In the genomic region with DNA sequence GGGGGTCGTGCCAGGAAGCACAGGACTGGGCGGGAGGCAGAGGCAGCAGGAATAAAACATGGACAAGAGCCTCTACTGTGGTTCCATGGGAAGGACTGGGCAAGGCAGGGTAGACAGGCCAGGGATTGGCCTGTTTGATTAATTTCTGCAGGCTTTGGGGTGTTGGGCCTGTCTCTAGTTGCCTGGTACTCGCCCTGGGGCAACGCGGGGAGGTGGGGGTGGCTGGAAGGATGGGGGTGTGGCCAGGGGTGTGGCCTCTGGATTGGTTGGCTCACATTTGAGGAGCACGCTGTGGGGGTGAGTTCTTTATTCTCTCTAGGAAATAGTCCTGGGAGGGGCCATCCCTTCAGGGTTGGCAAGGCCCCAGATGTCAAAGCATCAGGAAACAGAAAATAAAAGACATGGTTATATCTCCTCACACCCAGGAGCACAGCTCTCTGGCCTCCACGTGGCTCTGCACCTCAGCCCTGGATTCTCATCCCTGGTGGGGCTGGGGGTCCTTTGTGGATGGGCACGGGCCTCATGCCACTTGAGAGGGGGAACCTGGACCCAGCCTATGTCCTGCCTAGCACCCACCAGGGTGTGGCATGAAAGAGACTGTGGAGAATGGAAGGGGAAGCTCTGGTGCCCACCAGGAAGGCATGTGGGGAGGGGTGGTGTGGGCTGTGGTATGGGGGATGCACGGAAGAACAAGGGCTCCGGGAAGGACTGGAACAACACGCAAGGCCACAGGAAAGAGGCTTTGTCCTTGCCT, we compare ENCODE assay signal across 24 cellular contexts.
DNase-seq lines count a peak whose midpoint lies in the region; ATAC-seq and TF ChIP-seq lines count a peak whose summit lies in the region.
"Had no signal": no experiment of that assay in that cellular context is flagged by ENCODE, and none has a peak within 500 bp of the region (broad histone marks: within the 10 kb centered on the region; RNA-seq: fewer than 3 reads in every experiment).

No MANE protein-coding gene starts in this region.

- no peak overlapping the region for H3K4me3 Mint-ChIP-seq in osteocyte (ENCODE audit: unreplicated experiment)
- H3K4me3 Mint-ChIP-seq: activated naive CD8-positive, alpha-beta T cell treated with anti-CD3 and anti-CD28 coated beads, Interleukin-2, amount 10 ng/mL, durations not matched to agents 7 days and 5 days; CD4-positive, alpha-beta T cell; effector memory CD8-positive, alpha-beta T cell; nephron; stimulated activated memory B cell treated with anti-CD40 and anti-IgM and Interleukin-4, amounts not matched to agents 10 μg/mL and 1 μg/mL and 100 μg/mL, for 72 hours; T-cell had no signal

- no peak overlapping the region for H3K9ac ChIP-seq in trophoblast cell (ENCODE audit: low read length)

- H3K79me2 ChIP-seq in trophoblast cell (ENCODE audit: control insufficient read depth, insufficient read depth, low read length, poor library complexity), result no peaks in the 10 kb centered on the region

- no peak overlapping the region for H3K27ac ChIP-seq in RWPE2 (ENCODE audit: poor library complexity, severe bottlenecking)
- H3K27ac ChIP-seq in gastroesophageal sphincter, result no peak overlapping the region
- H3K27ac ChIP-seq in trophoblast cell (ENCODE audit: low read depth, low read length), result no peak overlapping the region
- H3K27ac ChIP-seq: SJCRH30 had no signal

- no peak overlapping the region for H2AFZ ChIP-seq in trophoblast cell (ENCODE audit: insufficient read depth, low read length, poor library complexity)

- H3K18ac ChIP-seq in trophoblast cell (ENCODE audit: low read length), result no peak overlapping the region

- H2AK5ac ChIP-seq in trophoblast cell (ENCODE audit: low read length), result no peak overlapping the region

- ATAC-seq in RWPE2 (ENCODE audit: low read depth) (peak; percentile 60), gastroesophageal sphincter (no peak), HG02798 (IDR thresholded peaks at IDR 0.05; ENCODE audit: poor library complexity, unreplicated experiment) (no peak)
- ATAC-seq: effector memory CD8-positive, alpha-beta T cell; HepG2; stimulated activated memory B cell treated with anti-CD40 and anti-IgM and Interleukin-4, amounts not matched to agents 10 μg/mL and 1 μg/mL and 100 μg/mL, for 72 hours; T-cell had no signal

- H3K9me3 ChIP-seq in RWPE2 (ENCODE audit: severe bottlenecking), result no peaks in the 10 kb centered on the region
- H3K9me3 ChIP-seq in gastroesophageal sphincter, result no peaks in the 10 kb centered on the region
- peaks cover 6% of the 10 kb centered on the region for H3K9me3 ChIP-seq in trophoblast cell (ENCODE audit: insufficient read depth, low read depth, low read length)
- H3K9me3 ChIP-seq: SJCRH30 had no signal

- no peak overlapping the region for H2BK12ac ChIP-seq in trophoblast cell (ENCODE audit: low read length)

- H3K27me3 Mint-ChIP-seq in osteocyte (ENCODE audit: unreplicated experiment), result peaks cover 17% of the 10 kb centered on the region

- no peak overlapping the region for H3K4ac ChIP-seq in trophoblast cell (ENCODE audit: low read depth, low read length)

- H3K9me3 Mint-ChIP-seq in osteocyte (ENCODE audit: unreplicated experiment), result no peaks in the 10 kb centered on the region
- H3K9me3 Mint-ChIP-seq: activated naive CD8-positive, alpha-beta T cell treated with anti-CD3 and anti-CD28 coated beads, Interleukin-2, amount 10 ng/mL, durations not matched to agents 7 days and 5 days; activated T-helper 2 cell treated with anti-CD3 and anti-CD28 coated beads, Interferon-gamma antibody, Interleukin-2, Interleukin-4, amounts not matched to agents 10 μg/mL and 5 μg/mL and 100 μg/mL, durations not matched to agents 14 hours and 24 hours and 36 hours; CD4-positive, alpha-beta T cell; effector memory CD8-positive, alpha-beta T cell; nephron; T-cell had no signal

- H3K27me3 ChIP-seq in RWPE2 (ENCODE audit: insufficient read depth, poor library complexity, severe bottlenecking) (no peaks in the 10 kb centered on the region), gastroesophageal sphincter (peaks cover 8% of the 10 kb centered on the region), trophoblast cell (ENCODE audit: insufficient read depth, low read length) (no peaks in the 10 kb centered on the region)
- H3K27me3 ChIP-seq: SJCRH30 had no signal

- no peaks in the 10 kb centered on the region for H3K36me3 Mint-ChIP-seq in osteocyte (ENCODE audit: unreplicated experiment)
- H3K36me3 Mint-ChIP-seq: activated naive CD8-positive, alpha-beta T cell treated with anti-CD3 and anti-CD28 coated beads, Interleukin-2, amount 10 ng/mL, durations not matched to agents 7 days and 5 days; stimulated activated memory B cell treated with anti-CD40 and anti-IgM and Interleukin-4, amounts not matched to agents 10 μg/mL and 1 μg/mL and 100 μg/mL, for 72 hours had no signal

- no peak overlapping the region for H3K14ac ChIP-seq in trophoblast cell (ENCODE audit: low read length)

- no peak overlapping the region for H4K8ac ChIP-seq in trophoblast cell (ENCODE audit: low read depth, low read length)

- no peak overlapping the region for H3K27ac Mint-ChIP-seq in osteocyte (ENCODE audit: unreplicated experiment)
- H3K27ac Mint-ChIP-seq: activated naive CD8-positive, alpha-beta T cell treated with anti-CD3 and anti-CD28 coated beads, Interleukin-2, amount 10 ng/mL, durations not matched to agents 7 days and 5 days; activated T-helper 2 cell treated with anti-CD3 and anti-CD28 coated beads, Interferon-gamma antibody, Interleukin-2, Interleukin-4, amounts not matched to agents 10 μg/mL and 5 μg/mL and 100 μg/mL, durations not matched to agents 14 hours and 24 hours and 36 hours; CD4-positive, alpha-beta T cell; nephron; stimulated activated memory B cell treated with anti-CD40 and anti-IgM and Interleukin-4, amounts not matched to agents 10 μg/mL and 1 μg/mL and 100 μg/mL, for 72 hours; T-cell had no signal

- DNase-seq in GM03348 (ENCODE audit: low spot score) (peak; percentile 3), RWPE2 (ENCODE audit: low spot score) (peak; percentile 79), epithelial cell of esophagus (ENCODE audit: low read depth) (peak; percentile 32), osteocyte (ENCODE audit: extremely low spot score, unreplicated experiment) (peak; percentile 75), trophoblast cell (no peak), SHP77 treated with DMSO at 0.1 percent for 48 hours (lab: John Stamatoyannopoulos, UW) (no peak)
- DNase-seq: activated CD4-positive, alpha-beta T cell treated with anti-CD3 and anti-CD28 coated beads for 4 hours; activated naive CD8-positive, alpha-beta T cell treated with anti-CD3 and anti-CD28 coated beads, Interleukin-2, amount 10 ng/mL, durations not matched to agents 7 days and 5 days; CD4-positive, alpha-beta T cell; DMS153; effector memory CD8-positive, alpha-beta T cell; GDM1; NCI-H1105 treated with DMSO at 0.1 percent for 48 hours; NCI-H2081; NCI-H446; SJCRH30; stimulated activated CD4-positive, alpha-beta T cell treated with anti-CD3 and anti-CD28 coated beads, Interleukin-2, amount 100 ng/mL, for 24 hours; T-cell had no signal

- no peak for TF ChIP-seq POLR2A in gastroesophageal sphincter (IDR thresholded peaks at IDR 0.05)

- no peak overlapping the region for H2BK5ac ChIP-seq in trophoblast cell (ENCODE audit: low read depth, low read length, poor library complexity)

- H3K4me3 ChIP-seq in RWPE2 (ENCODE audit: severe bottlenecking) (no peak overlapping the region), epithelial cell of esophagus (ENCODE audit: low read length) (no peak overlapping the region), gastroesophageal sphincter (no peak overlapping the region), trophoblast cell (ENCODE audit: low read depth, low read length) (no peak overlapping the region)
- H3K4me3 ChIP-seq: SJCRH30 had no signal

- WGBS in gastroesophageal sphincter (ENCODE audit: low coverage in 1 of 2), 2 donors, result 62% methylated on average over 8 of the region's 11 CpGs; no CpG with 5 or more reads in 1 of the 2 donors
- WGBS in trophoblast cell (ENCODE audit: extremely low coverage, insufficient coverage, insufficient read length), result no CpG with 5 or more reads among the region's 11 CpGs

- H4K12ac ChIP-seq in trophoblast cell (ENCODE audit: low read depth, low read length), result no peak overlapping the region

- no peak overlapping the region for H2BK120ac ChIP-seq in trophoblast cell (ENCODE audit: insufficient read depth, low read length, poor library complexity)

- no peak overlapping the region for H4K91ac ChIP-seq in trophoblast cell (ENCODE audit: low read depth, low read length)

- H3K36me3 ChIP-seq in RWPE2 (ENCODE audit: low read depth) (no peaks in the 10 kb centered on the region), gastroesophageal sphincter (no peaks in the 10 kb centered on the region), trophoblast cell (ENCODE audit: control insufficient read depth in 1 of 2, insufficient read depth in 2 of 2, low read length in 2 of 2) (no peaks in the 10 kb centered on the region)
- H3K36me3 ChIP-seq: SJCRH30 had no signal

- H3K4me1 ChIP-seq in RWPE2 (ENCODE audit: insufficient read depth, poor library complexity, severe bottlenecking) (peaks cover 6% of the 10 kb centered on the region), gastroesophageal sphincter (no peaks in the 10 kb centered on the region), trophoblast cell (ENCODE audit: control insufficient read depth in 1 of 2, insufficient read depth in 2 of 2, low read length in 2 of 2) (peaks cover 0 to 4% of the 10 kb centered on the region in 2 experiments)

- H3K23ac ChIP-seq in trophoblast cell (ENCODE audit: low read length), result no peak overlapping the region

- H3K79me1 ChIP-seq in trophoblast cell (ENCODE audit: low read length), result no peaks in the 10 kb centered on the region

- TF ChIP-seq EP300 in gastroesophageal sphincter (IDR thresholded peaks at IDR 0.05), result no peak

- TF ChIP-seq CTCF in RWPE2 (IDR thresholded peaks at IDR 0.05; ENCODE audit: poor library complexity, severe bottlenecking) (no peak), epithelial cell of esophagus (IDR thresholded peaks at IDR 0.05; ENCODE audit: insufficient read depth, low read depth, low read length, missing control alignments) (no peak), osteocyte (IDR thresholded peaks at IDR 0.05) (no peak), gastroesophageal sphincter (IDR thresholded peaks at IDR 0.05) (no peak)

- H3K4me1 Mint-ChIP-seq in osteocyte (ENCODE audit: unreplicated experiment), result peaks cover 7% of the 10 kb centered on the region
- H3K4me1 Mint-ChIP-seq: stimulated activated memory B cell treated with anti-CD40 and anti-IgM and Interleukin-4, amounts not matched to agents 10 μg/mL and 1 μg/mL and 100 μg/mL, for 72 hours had no signal

- no peak overlapping the region for H3K4me2 ChIP-seq in trophoblast cell (ENCODE audit: low read length)

Comparison
In these comparisons a context has a peak if more than half of its experiments do, and no peak if none do; other contexts are left out.
1. DNase-seq: peak in GM03348 (single experiment), RWPE2 (single experiment), epithelial cell of esophagus (single experiment) and osteocyte (single experiment); none in trophoblast cell (0 of 2) and SHP77 treated with DMSO at 0.1 percent for 48 hours (single experiment).